Comparison of ENCODE assay signal across 1 cellular context in the genomic region with DNA sequence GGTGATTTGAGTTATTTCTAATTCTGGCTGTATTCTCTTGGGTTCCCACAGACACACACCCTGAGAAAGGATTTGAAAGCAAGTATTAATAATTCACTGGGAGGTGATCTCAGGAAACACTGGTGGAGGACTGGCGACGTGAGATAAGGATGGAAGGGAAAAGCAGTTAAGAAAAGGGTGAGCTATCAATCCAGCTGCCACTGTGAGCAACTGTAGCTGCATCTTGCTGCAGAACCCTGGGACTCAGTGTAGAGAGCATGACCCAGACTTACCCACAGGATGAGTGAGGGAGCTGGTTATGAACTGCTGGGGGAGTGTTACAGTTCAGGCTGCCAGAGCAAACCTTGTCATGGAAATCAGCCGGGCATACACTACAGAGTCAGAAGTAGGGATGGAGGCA.
TF ChIP-seq lines count a peak whose summit lies in the region.

No MANE protein-coding gene starts in this region.

TF ChIP-seq in K562, 482 proteins besides CTCF, POLR2A, EP300 and RAD21 (continued from another document and continues in another):
- TF ChIP-seq, protein P1, sequence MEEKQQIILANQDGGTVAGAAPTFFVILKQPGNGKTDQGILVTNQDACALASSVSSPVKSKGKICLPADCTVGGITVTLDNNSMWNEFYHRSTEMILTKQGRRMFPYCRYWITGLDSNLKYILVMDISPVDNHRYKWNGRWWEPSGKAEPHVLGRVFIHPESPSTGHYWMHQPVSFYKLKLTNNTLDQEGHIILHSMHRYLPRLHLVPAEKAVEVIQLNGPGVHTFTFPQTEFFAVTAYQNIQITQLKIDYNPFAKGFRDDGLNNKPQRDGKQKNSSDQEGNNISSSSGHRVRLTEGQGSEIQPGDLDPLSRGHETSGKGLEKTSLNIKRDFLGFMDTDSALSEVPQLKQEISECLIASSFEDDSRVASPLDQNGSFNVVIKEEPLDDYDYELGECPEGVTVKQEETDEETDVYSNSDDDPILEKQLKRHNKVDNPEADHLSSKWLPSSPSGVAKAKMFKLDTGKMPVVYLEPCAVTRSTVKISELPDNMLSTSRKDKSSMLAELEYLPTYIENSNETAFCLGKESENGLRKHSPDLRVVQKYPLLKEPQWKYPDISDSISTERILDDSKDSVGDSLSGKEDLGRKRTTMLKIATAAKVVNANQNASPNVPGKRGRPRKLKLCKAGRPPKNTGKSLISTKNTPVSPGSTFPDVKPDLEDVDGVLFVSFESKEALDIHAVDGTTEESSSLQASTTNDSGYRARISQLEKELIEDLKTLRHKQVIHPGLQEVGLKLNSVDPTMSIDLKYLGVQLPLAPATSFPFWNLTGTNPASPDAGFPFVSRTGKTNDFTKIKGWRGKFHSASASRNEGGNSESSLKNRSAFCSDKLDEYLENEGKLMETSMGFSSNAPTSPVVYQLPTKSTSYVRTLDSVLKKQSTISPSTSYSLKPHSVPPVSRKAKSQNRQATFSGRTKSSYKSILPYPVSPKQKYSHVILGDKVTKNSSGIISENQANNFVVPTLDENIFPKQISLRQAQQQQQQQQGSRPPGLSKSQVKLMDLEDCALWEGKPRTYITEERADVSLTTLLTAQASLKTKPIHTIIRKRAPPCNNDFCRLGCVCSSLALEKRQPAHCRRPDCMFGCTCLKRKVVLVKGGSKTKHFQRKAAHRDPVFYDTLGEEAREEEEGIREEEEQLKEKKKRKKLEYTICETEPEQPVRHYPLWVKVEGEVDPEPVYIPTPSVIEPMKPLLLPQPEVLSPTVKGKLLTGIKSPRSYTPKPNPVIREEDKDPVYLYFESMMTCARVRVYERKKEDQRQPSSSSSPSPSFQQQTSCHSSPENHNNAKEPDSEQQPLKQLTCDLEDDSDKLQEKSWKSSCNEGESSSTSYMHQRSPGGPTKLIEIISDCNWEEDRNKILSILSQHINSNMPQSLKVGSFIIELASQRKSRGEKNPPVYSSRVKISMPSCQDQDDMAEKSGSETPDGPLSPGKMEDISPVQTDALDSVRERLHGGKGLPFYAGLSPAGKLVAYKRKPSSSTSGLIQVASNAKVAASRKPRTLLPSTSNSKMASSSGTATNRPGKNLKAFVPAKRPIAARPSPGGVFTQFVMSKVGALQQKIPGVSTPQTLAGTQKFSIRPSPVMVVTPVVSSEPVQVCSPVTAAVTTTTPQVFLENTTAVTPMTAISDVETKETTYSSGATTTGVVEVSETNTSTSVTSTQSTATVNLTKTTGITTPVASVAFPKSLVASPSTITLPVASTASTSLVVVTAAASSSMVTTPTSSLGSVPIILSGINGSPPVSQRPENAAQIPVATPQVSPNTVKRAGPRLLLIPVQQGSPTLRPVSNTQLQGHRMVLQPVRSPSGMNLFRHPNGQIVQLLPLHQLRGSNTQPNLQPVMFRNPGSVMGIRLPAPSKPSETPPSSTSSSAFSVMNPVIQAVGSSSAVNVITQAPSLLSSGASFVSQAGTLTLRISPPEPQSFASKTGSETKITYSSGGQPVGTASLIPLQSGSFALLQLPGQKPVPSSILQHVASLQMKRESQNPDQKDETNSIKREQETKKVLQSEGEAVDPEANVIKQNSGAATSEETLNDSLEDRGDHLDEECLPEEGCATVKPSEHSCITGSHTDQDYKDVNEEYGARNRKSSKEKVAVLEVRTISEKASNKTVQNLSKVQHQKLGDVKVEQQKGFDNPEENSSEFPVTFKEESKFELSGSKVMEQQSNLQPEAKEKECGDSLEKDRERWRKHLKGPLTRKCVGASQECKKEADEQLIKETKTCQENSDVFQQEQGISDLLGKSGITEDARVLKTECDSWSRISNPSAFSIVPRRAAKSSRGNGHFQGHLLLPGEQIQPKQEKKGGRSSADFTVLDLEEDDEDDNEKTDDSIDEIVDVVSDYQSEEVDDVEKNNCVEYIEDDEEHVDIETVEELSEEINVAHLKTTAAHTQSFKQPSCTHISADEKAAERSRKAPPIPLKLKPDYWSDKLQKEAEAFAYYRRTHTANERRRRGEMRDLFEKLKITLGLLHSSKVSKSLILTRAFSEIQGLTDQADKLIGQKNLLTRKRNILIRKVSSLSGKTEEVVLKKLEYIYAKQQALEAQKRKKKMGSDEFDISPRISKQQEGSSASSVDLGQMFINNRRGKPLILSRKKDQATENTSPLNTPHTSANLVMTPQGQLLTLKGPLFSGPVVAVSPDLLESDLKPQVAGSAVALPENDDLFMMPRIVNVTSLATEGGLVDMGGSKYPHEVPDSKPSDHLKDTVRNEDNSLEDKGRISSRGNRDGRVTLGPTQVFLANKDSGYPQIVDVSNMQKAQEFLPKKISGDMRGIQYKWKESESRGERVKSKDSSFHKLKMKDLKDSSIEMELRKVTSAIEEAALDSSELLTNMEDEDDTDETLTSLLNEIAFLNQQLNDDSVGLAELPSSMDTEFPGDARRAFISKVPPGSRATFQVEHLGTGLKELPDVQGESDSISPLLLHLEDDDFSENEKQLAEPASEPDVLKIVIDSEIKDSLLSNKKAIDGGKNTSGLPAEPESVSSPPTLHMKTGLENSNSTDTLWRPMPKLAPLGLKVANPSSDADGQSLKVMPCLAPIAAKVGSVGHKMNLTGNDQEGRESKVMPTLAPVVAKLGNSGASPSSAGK (IDR thresholded peaks at IDR 0.05), result no peak
- TF ChIP-seq, protein P2, sequence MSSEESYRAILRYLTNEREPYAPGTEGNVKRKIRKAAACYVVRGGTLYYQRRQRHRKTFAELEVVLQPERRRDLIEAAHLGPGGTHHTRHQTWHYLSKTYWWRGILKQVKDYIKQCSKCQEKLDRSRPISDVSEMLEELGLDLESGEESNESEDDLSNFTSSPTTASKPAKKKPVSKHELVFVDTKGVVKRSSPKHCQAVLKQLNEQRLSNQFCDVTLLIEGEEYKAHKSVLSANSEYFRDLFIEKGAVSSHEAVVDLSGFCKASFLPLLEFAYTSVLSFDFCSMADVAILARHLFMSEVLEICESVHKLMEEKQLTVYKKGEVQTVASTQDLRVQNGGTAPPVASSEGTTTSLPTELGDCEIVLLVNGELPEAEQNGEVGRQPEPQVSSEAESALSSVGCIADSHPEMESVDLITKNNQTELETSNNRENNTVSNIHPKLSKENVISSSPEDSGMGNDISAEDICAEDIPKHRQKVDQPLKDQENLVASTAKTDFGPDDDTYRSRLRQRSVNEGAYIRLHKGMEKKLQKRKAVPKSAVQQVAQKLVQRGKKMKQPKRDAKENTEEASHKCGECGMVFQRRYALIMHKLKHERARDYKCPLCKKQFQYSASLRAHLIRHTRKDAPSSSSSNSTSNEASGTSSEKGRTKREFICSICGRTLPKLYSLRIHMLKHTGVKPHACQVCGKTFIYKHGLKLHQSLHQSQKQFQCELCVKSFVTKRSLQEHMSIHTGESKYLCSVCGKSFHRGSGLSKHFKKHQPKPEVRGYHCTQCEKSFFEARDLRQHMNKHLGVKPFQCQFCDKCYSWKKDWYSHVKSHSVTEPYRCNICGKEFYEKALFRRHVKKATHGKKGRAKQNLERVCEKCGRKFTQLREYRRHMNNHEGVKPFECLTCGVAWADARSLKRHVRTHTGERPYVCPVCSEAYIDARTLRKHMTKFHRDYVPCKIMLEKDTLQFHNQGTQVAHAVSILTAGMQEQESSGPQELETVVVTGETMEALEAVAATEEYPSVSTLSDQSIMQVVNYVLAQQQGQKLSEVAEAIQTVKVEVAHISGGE (CRISPR knock-in tag; IDR thresholded peaks at IDR 0.05), result no peak
- TF ChIP-seq SMARCC2 (IDR thresholded peaks at IDR 0.05; ENCODE audit: low read depth) (peak; percentile 91), DNMT1 (IDR thresholded peaks at IDR 0.05) (no peak), TEAD1 (CRISPR knock-in tag; IDR thresholded peaks at IDR 0.05) (peak; percentile 37 to 79; a peak in 1 of 4 replicates), WHSC1 (IDR thresholded peaks at IDR 0.05; ENCODE audit: low read length) (no peak), ZNF408 (CRISPR knock-in tag; IDR thresholded peaks at IDR 0.05; ENCODE audit: low read depth) (no peak), PHF8 (IDR thresholded peaks at IDR 0.05; ENCODE audit: borderline replicate concordance, low read length) (no peak), PCBP2 (IDR thresholded peaks at IDR 0.05; ENCODE audit: low read depth, low read length, poor library complexity, severe bottlenecking) (no peak), ZNF445 (CRISPR knock-in tag; IDR thresholded peaks at IDR 0.05; ENCODE audit: low read depth) (no peak), CBX5 (IDR thresholded peaks at IDR 0.05; ENCODE audit: borderline replicate concordance, low read depth) (peak; percentile 73; the same call in 1 of the 2 replicates), ZNF23 (CRISPR knock-in tag; IDR thresholded peaks at IDR 0.05) (no peak), SMC3 (conservative IDR thresholded peaks at IDR 0.05; ENCODE audit: insufficient read depth, low read depth, low read length) (peak; percentile 35; the same call in 1 of the 2 replicates), HDAC8 (tag; IDR thresholded peaks at IDR 0.05) (no peak; the same call in 1 of the 2 replicates), STAT5A (IDR thresholded peaks at IDR 0.05; ENCODE audit: borderline replicate concordance, low read length) (peak; percentile 93), NR2C2 (CRISPR knock-in tag; IDR thresholded peaks at IDR 0.05) (0 out of 2 replicates have a peak, but pooled peaks have one; percentile 50), NR2C2 (tag; IDR thresholded peaks at IDR 0.05) (peak; percentile 49; the same call in 1 of the 2 replicates), PTRF (tag; IDR thresholded peaks at IDR 0.05) (no peak; the same call in 1 of the 2 replicates), GABPA (tag; conservative IDR thresholded peaks at IDR 0.05; ENCODE audit: low read depth) (no peak), FOXK1 (CRISPR knock-in tag; IDR thresholded peaks at IDR 0.05; ENCODE audit: borderline replicate concordance) (no peak), COPS2 (conservative IDR thresholded peaks at IDR 0.05) (no peak), DIDO1 (tag; IDR thresholded peaks at IDR 0.05; ENCODE audit: low read depth) (no peak), RB1 (IDR thresholded peaks at IDR 0.05; ENCODE audit: low read depth) (no peak), KLF10 (CRISPR knock-in tag; IDR thresholded peaks at IDR 0.05) (no peak), KDM5B (IDR thresholded peaks at IDR 0.05; ENCODE audit: insufficient replicate concordance, low read depth, low read length) (peak; percentile 40), HNRNPK (IDR thresholded peaks at IDR 0.05; ENCODE audit: low read depth, low read length, poor library complexity, severe bottlenecking) (no peak), MEF2D (tag; conservative IDR thresholded peaks at IDR 0.05; ENCODE audit: low read depth) (peak; percentile 89), CCAR2 (IDR thresholded peaks at IDR 0.05; ENCODE audit: low read depth, low read length) (no peak), ZNF263 (CRISPR knock-in tag; IDR thresholded peaks at IDR 0.05; ENCODE audit: borderline replicate concordance) (no peak)
- TF ChIP-seq, protein P3, sequence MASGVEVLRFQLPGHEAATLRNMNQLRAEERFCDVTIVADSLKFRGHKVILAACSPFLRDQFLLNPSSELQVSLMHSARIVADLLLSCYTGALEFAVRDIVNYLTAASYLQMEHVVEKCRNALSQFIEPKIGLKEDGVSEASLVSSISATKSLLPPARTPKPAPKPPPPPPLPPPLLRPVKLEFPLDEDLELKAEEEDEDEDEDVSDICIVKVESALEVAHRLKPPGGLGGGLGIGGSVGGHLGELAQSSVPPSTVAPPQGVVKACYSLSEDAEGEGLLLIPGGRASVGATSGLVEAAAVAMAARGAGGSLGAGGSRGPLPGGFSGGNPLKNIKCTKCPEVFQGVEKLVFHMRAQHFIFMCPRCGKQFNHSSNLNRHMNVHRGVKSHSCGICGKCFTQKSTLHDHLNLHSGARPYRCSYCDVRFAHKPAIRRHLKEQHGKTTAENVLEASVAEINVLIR (CRISPR knock-in tag; IDR thresholded peaks at IDR 0.05), result 0 out of 2 replicates have a peak, but pooled peaks have one; percentile 23
- TF ChIP-seq, protein P4, sequence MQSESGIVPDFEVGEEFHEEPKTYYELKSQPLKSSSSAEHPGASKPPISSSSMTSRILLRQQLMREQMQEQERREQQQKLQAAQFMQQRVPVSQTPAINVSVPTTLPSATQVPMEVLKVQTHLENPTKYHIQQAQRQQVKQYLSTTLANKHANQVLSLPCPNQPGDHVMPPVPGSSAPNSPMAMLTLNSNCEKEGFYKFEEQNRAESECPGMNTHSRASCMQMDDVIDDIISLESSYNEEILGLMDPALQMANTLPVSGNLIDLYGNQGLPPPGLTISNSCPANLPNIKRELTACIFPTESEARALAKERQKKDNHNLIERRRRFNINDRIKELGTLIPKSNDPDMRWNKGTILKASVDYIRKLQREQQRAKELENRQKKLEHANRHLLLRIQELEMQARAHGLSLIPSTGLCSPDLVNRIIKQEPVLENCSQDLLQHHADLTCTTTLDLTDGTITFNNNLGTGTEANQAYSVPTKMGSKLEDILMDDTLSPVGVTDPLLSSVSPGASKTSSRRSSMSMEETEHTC (IDR thresholded peaks at IDR 0.05), result no peak
- TF ChIP-seq, protein P5, sequence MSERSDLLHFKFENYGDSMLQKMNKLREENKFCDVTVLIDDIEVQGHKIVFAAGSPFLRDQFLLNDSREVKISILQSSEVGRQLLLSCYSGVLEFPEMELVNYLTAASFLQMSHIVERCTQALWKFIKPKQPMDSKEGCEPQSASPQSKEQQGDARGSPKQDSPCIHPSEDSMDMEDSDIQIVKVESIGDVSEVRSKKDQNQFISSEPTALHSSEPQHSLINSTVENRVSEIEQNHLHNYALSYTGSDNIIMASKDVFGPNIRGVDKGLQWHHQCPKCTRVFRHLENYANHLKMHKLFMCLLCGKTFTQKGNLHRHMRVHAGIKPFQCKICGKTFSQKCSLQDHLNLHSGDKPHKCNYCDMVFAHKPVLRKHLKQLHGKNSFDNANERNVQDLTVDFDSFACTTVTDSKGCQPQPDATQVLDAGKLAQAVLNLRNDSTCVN (CRISPR knock-in tag; IDR thresholded peaks at IDR 0.05), result no peak
- TF ChIP-seq, protein P6, sequence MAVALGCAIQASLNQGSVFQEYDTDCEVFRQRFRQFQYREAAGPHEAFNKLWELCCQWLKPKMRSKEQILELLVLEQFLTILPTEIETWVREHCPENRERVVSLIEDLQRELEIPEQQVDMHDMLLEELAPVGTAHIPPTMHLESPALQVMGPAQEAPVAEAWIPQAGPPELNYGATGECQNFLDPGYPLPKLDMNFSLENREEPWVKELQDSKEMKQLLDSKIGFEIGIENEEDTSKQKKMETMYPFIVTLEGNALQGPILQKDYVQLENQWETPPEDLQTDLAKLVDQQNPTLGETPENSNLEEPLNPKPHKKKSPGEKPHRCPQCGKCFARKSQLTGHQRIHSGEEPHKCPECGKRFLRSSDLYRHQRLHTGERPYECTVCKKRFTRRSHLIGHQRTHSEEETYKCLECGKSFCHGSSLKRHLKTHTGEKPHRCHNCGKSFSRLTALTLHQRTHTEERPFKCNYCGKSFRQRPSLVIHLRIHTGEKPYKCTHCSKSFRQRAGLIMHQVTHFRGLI (CRISPR knock-in tag; IDR thresholded peaks at IDR 0.05), result no peak
- TF ChIP-seq, protein P7, sequence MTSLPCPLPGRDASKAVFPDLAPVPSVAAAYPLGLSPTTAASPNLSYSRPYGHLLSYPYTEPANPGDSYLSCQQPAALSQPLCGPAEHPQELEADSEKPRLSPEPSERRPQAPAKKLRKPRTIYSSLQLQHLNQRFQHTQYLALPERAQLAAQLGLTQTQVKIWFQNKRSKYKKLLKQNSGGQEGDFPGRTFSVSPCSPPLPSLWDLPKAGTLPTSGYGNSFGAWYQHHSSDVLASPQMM (CRISPR knock-in tag; IDR thresholded peaks at IDR 0.05), result no peak
- TF ChIP-seq, protein P8, sequence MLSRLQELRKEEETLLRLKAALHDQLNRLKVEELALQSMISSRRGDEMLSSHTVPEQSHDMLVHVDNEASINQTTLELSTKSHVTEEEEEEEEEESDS (CRISPR knock-in tag; IDR thresholded peaks at IDR 0.05), result no peak
